Comparison of ENCODE assay signal across 1 cellular context in genomic region chr15:58042006-58042405, GRCh38.
TF ChIP-seq lines count a peak whose summit lies in the region.

No MANE protein-coding gene starts in this region.

TF ChIP-seq in K562, 482 proteins besides CTCF, POLR2A, EP300 and RAD21:
- no peak for TF ChIP-seq BRF1 (IDR thresholded peaks at IDR 0.05; ENCODE audit: borderline replicate concordance, extremely low read depth, insufficient read length)
- TF ChIP-seq ZNF318 (IDR thresholded peaks at IDR 0.05; ENCODE audit: borderline replicate concordance in 1 of 2, low read depth in 1 of 2), result no peak
- TF ChIP-seq NR2C1 (IDR thresholded peaks at IDR 0.05), result no peak
- no peak for TF ChIP-seq NR2C1 (tag; IDR thresholded peaks at IDR 0.05)
- no peak for TF ChIP-seq U2AF1 (optimal IDR thresholded peaks at IDR 0.05; ENCODE audit: low read depth, low read length)
- no peak for TF ChIP-seq LCOR (CRISPR knock-in tag; IDR thresholded peaks at IDR 0.05)
- TF ChIP-seq ZBTB12 (CRISPR knock-in tag; IDR thresholded peaks at IDR 0.05), result no peak
- no peak for TF ChIP-seq ATF2 (CRISPR knock-in tag; IDR thresholded peaks at IDR 0.05)
- TF ChIP-seq POLR2B (IDR thresholded peaks at IDR 0.05; ENCODE audit: low read depth, partially characterized antibody), result no peak
- TF ChIP-seq PCBP1 (IDR thresholded peaks at IDR 0.05; ENCODE audit: low read depth, low read length, poor library complexity, severe bottlenecking), result no peak
- TF ChIP-seq GATAD2A (IDR thresholded peaks at IDR 0.05), result no peak
- TF ChIP-seq RBM22 (IDR thresholded peaks at IDR 0.05; ENCODE audit: low read depth, low read length, poor library complexity, severe bottlenecking), result no peak
- TF ChIP-seq ZNF184 (CRISPR knock-in tag; IDR thresholded peaks at IDR 0.05), result no peak
- no peak for TF ChIP-seq ZNF41 (CRISPR knock-in tag; conservative IDR thresholded peaks at IDR 0.05)
- TF ChIP-seq ATF1 (CRISPR knock-in tag; IDR thresholded peaks at IDR 0.05), result no peak
- TF ChIP-seq ATF1 (tag; IDR thresholded peaks at IDR 0.05), result no peak
- TF ChIP-seq ZNF175 (CRISPR knock-in tag; IDR thresholded peaks at IDR 0.05; ENCODE audit: low read depth), result no peak
- no peak for TF ChIP-seq TCF7 (IDR thresholded peaks at IDR 0.05; ENCODE audit: borderline replicate concordance)
- no peak for TF ChIP-seq ILF3 (IDR thresholded peaks at IDR 0.05; ENCODE audit: borderline replicate concordance)
